In genomic region chr19:18414504-18415176, GRCh38 we compare ENCODE assay signal across 1 cellular context.
TF ChIP-seq lines count a peak whose summit lies in the region.

No MANE protein-coding gene starts in this region.

TF ChIP-seq in HepG2, 621 proteins besides CTCF, POLR2A, EP300 and RAD21:
- TF ChIP-seq TEAD3 (CRISPR knock-in tag; optimal IDR thresholded peaks at IDR 0.05; ENCODE audit: borderline replicate concordance) (peak; percentile 14), RXRA (CRISPR knock-in tag; IDR thresholded peaks at IDR 0.05) (peak; percentile 96), IRF9 (CRISPR knock-in tag; IDR thresholded peaks at IDR 0.05; ENCODE audit: borderline replicate concordance) (0 out of 2 replicates have a peak, but pooled peaks have one; percentile 40), CENPT (CRISPR knock-in tag; IDR thresholded peaks at IDR 0.05; ENCODE audit: low read depth) (no peak), ZNF580 (CRISPR knock-in tag; IDR thresholded peaks at IDR 0.05; ENCODE audit: borderline replicate concordance, low read depth) (0 out of 2 replicates have a peak, but pooled peaks have one; percentile 6), RARA (CRISPR knock-in tag; IDR thresholded peaks at IDR 0.05) (peak; percentile 96), NR2F2 (IDR thresholded peaks at IDR 0.05; ENCODE audit: borderline replicate concordance, low read depth) (0 out of 2 replicates have a peak, but pooled peaks have one; percentile 34), MLX (CRISPR knock-in tag; IDR thresholded peaks at IDR 0.05) (no peak), GATAD2A (CRISPR knock-in tag; IDR thresholded peaks at IDR 0.05) (0 out of 2 replicates have a peak, but pooled peaks have one; percentile 14), JARID2 (CRISPR knock-in tag; IDR thresholded peaks at IDR 0.05; ENCODE audit: insufficient replicate concordance) (no peak), ZNF383 (CRISPR knock-in tag; IDR thresholded peaks at IDR 0.05; ENCODE audit: borderline replicate concordance) (no peak), SP5 (CRISPR knock-in tag; IDR thresholded peaks at IDR 0.05; ENCODE audit: borderline replicate concordance, low read depth) (peak; percentile 19; the same call in 1 of the 2 replicates), ZNF687 (CRISPR knock-in tag; IDR thresholded peaks at IDR 0.05) (peak; percentile 62), ZFX (CRISPR knock-in tag; IDR thresholded peaks at IDR 0.05; ENCODE audit: low read depth) (peak; percentile 32; the same call in 1 of the 2 replicates), NR2F1 (CRISPR knock-in tag; IDR thresholded peaks at IDR 0.05) (peak; percentile 49 to 60; a peak in 2 of 4 replicates), CHCHD3 (CRISPR knock-in tag; IDR thresholded peaks at IDR 0.05) (no peak), MEF2D (CRISPR knock-in tag; IDR thresholded peaks at IDR 0.05) (0 out of 2 replicates have a peak, but pooled peaks have one; percentile 30), RXRB (CRISPR knock-in tag; IDR thresholded peaks at IDR 0.05; ENCODE audit: borderline replicate concordance) (peak; percentile 92), PAXIP1 (CRISPR knock-in tag; conservative IDR thresholded peaks at IDR 0.05) (0 out of 2 replicates have a peak, but pooled peaks have one; percentile 12), SAP130 (CRISPR knock-in tag; IDR thresholded peaks at IDR 0.05; ENCODE audit: low read depth) (peak; percentile 46), BCL3 (CRISPR knock-in tag; IDR thresholded peaks at IDR 0.05) (0 out of 2 replicates have a peak, but pooled peaks have one; percentile 21), SALL1 (CRISPR knock-in tag; IDR thresholded peaks at IDR 0.05) (peak; percentile 28; the same call in 1 of the 2 replicates), HNF4A (CRISPR knock-in tag; IDR thresholded peaks at IDR 0.05) (peak; percentile 21; the same call in 1 of the 2 replicates), ZNF878 (CRISPR knock-in tag; IDR thresholded peaks at IDR 0.05) (no peak), BCL6 (CRISPR knock-in tag; IDR thresholded peaks at IDR 0.05) (0 out of 2 replicates have a peak, but pooled peaks have one; percentile 48), NR2F6 (IDR thresholded peaks at IDR 0.05) (peak; percentile 79), NR2F6 (CRISPR knock-in tag; IDR thresholded peaks at IDR 0.05) (peak; percentile 86), CENPX (CRISPR knock-in tag; IDR thresholded peaks at IDR 0.05) (no peak), SKI (IDR thresholded peaks at IDR 0.05; ENCODE audit: partially characterized antibody) (peak; percentile 96), SKIL (CRISPR knock-in tag; IDR thresholded peaks at IDR 0.05; ENCODE audit: borderline replicate concordance) (peak; percentile 65; the same call in 1 of the 2 replicates), NCOR1 (IDR thresholded peaks at IDR 0.05; ENCODE audit: borderline replicate concordance, low read length) (peak; percentile 78; the same call in 1 of the 2 replicates), PHB2 (IDR thresholded peaks at IDR 0.05; ENCODE audit: partially characterized antibody) (no peak), ATM (IDR thresholded peaks at IDR 0.05; ENCODE audit: borderline replicate concordance) (no peak), NR2C2 (CRISPR knock-in tag; IDR thresholded peaks at IDR 0.05; ENCODE audit: borderline replicate concordance) (peak; percentile 54; the same call in 1 of the 2 replicates)
- TF ChIP-seq, protein P1, sequence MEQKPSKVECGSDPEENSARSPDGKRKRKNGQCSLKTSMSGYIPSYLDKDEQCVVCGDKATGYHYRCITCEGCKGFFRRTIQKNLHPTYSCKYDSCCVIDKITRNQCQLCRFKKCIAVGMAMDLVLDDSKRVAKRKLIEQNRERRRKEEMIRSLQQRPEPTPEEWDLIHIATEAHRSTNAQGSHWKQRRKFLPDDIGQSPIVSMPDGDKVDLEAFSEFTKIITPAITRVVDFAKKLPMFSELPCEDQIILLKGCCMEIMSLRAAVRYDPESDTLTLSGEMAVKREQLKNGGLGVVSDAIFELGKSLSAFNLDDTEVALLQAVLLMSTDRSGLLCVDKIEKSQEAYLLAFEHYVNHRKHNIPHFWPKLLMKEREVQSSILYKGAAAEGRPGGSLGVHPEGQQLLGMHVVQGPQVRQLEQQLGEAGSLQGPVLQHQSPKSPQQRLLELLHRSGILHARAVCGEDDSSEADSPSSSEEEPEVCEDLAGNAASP (CRISPR knock-in tag; IDR thresholded peaks at IDR 0.05; ENCODE audit: borderline replicate concordance), result peak; percentile 49; the same call in 1 of the 2 replicates
- TF ChIP-seq, protein P2, sequence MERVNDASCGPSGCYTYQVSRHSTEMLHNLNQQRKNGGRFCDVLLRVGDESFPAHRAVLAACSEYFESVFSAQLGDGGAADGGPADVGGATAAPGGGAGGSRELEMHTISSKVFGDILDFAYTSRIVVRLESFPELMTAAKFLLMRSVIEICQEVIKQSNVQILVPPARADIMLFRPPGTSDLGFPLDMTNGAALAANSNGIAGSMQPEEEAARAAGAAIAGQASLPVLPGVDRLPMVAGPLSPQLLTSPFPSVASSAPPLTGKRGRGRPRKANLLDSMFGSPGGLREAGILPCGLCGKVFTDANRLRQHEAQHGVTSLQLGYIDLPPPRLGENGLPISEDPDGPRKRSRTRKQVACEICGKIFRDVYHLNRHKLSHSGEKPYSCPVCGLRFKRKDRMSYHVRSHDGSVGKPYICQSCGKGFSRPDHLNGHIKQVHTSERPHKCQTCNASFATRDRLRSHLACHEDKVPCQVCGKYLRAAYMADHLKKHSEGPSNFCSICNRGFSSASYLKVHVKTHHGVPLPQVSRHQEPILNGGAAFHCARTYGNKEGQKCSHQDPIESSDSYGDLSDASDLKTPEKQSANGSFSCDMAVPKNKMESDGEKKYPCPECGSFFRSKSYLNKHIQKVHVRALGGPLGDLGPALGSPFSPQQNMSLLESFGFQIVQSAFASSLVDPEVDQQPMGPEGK (CRISPR knock-in tag; IDR thresholded peaks at IDR 0.05), result peak; percentile 27; the same call in 1 of the 2 replicates
- TF ChIP-seq, protein P3, sequence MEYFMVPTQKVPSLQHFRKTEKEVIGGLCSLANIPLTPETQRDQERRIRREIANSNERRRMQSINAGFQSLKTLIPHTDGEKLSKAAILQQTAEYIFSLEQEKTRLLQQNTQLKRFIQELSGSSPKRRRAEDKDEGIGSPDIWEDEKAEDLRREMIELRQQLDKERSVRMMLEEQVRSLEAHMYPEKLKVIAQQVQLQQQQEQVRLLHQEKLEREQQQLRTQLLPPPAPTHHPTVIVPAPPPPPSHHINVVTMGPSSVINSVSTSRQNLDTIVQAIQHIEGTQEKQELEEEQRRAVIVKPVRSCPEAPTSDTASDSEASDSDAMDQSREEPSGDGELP (IDR thresholded peaks at IDR 0.05; ENCODE audit: borderline replicate concordance, low read depth), result peak; percentile 81; the same call in 1 of the 2 replicates
